Comparison of ENCODE assay signal across 16 cellular contexts in the genomic region with DNA sequence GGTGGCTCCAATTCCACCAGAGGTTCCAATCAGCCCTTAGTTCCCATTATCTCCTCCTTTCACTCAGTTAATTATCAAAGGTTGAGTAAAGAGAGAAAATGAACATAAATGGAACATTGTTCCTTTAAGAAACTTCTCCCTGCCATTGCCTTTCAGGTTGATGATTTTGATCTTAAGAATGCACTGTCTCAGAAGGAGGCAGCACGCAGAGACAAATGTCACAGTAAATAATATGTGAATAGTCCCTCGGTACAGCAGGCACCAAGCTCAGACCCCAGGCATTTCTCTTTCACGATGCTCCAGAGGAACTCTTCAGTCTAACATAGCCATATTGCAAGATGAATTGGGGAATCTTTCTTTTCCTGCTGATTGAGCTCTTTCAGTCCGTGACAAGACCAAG.
A peak's percentile ranks its signal among the peaks of the same experiment; 100 is the strongest.
DNase-seq lines count a peak whose midpoint lies in the region; ATAC-seq and TF ChIP-seq lines count a peak whose summit lies in the region.
"Had no signal": no experiment of that assay in that cellular context is flagged by ENCODE, and none has a peak within 500 bp of the region (broad histone marks: within the 10 kb centered on the region; RNA-seq: fewer than 3 reads in every experiment).

No MANE protein-coding gene starts in this region.

- H3K9me2 ChIP-seq in hepatocyte (replicated peaks; ENCODE audit: insufficient read depth), result no peaks in the 10 kb centered on the region

- H3K4me3 ChIP-seq in left ventricle myocardium inferior (no peak overlapping the region), hepatocyte (no peak overlapping the region), parathyroid adenoma (ENCODE audit: low read depth, low read length) (no peak overlapping the region)
- H3K4me3 ChIP-seq: BLaER1, HAP-1 had no signal

- H4K20me1 ChIP-seq in hepatocyte (ENCODE audit: insufficient read depth, poor library complexity, severe bottlenecking), result no peaks in the 10 kb centered on the region
- H4K20me1 ChIP-seq: BLaER1 had no signal

- H2AFZ ChIP-seq in hepatocyte (no peak overlapping the region), parathyroid adenoma (peak overlapping the region; percentile 18)

- no peaks in the 10 kb centered on the region for H3K4me1 ChIP-seq in left ventricle myocardium inferior
- H3K4me1 ChIP-seq in hepatocyte (ENCODE audit: insufficient read depth), result peaks cover 15% of the 10 kb centered on the region
- H3K4me1 ChIP-seq in parathyroid adenoma, result peaks cover 4% of the 10 kb centered on the region
- H3K4me1 ChIP-seq: BLaER1, HAP-1 had no signal

- H3K9me3 ChIP-seq in left ventricle myocardium inferior (replicated peaks), result no peaks in the 10 kb centered on the region
- no peaks in the 10 kb centered on the region for H3K9me3 ChIP-seq in hepatocyte (ENCODE audit: low read depth)
- H3K9me3 ChIP-seq in parathyroid adenoma (ENCODE audit: control insufficient read depth, low read length), result no peaks in the 10 kb centered on the region
- H3K9me3 ChIP-seq: BLaER1, HAP-1 had no signal

- intact Hi-C loops in left ventricle myocardium inferior (cut with micrococcal nuclease) (no loop called here), left ventricle myocardium superior (cut with micrococcal nuclease) (no loop called here)

- no peaks in the 10 kb centered on the region for H3K36me3 ChIP-seq in left ventricle myocardium inferior
- no peaks in the 10 kb centered on the region for H3K36me3 ChIP-seq in hepatocyte (replicated peaks; ENCODE audit: insufficient read depth, low read depth)
- no peaks in the 10 kb centered on the region for H3K36me3 ChIP-seq in parathyroid adenoma (ENCODE audit: control insufficient read depth, insufficient read depth, low read length)
- H3K36me3 ChIP-seq: BLaER1, HAP-1 had no signal

- H3K27me3 ChIP-seq in left ventricle myocardium inferior (ENCODE audit: low read depth), result no peaks in the 10 kb centered on the region
- no peaks in the 10 kb centered on the region for H3K27me3 ChIP-seq in hepatocyte
- no peaks in the 10 kb centered on the region for H3K27me3 ChIP-seq in parathyroid adenoma (ENCODE audit: control insufficient read depth, insufficient read depth, low read length)
- H3K27me3 ChIP-seq: BLaER1 had no signal

- H3K79me2 ChIP-seq in hepatocyte (no peaks in the 10 kb centered on the region), parathyroid adenoma (no peaks in the 10 kb centered on the region)

- no peak overlapping the region for H3K9ac ChIP-seq in parathyroid adenoma
- H3K9ac ChIP-seq: BLaER1 had no signal

- ATAC-seq in left ventricle myocardium superior (no peak), HG03439 (IDR thresholded peaks at IDR 0.05; ENCODE audit: unreplicated experiment) (no peak)

- peak overlapping the region; percentile 64 for H3K27ac ChIP-seq in left ventricle myocardium inferior (replicated peaks)
- peak overlapping the region; percentile 57 for H3K27ac ChIP-seq in hepatocyte
- H3K27ac ChIP-seq in parathyroid adenoma, result no peak overlapping the region
- H3K27ac ChIP-seq: BLaER1 had no signal

- DNase-seq in left ventricle myocardium inferior, result no peak
- no peak for DNase-seq in left ventricle myocardium superior
- DNase-seq in hepatocyte (ENCODE audit: low spot score), result no peak
- DNase-seq in COR-L47 (lab: John Stamatoyannopoulos, UW), result no peak
- no peak for DNase-seq in SIG-M5 treated with dmso at 0.1 percent for 504 hours (lab: John Stamatoyannopoulos, UW; ENCODE audit: unreplicated experiment)
- DNase-seq in NCI-H146 (lab: John Stamatoyannopoulos, UW), result no peak
- DNase-seq: 8988T; AML-193; Calu3; CD4-positive, CD25-positive, alpha-beta regulatory T cell; DMS 273 treated with DMSO at 0.1 percent for 48 hours; GOT3 had no signal

- TF ChIP-seq CTCF in left ventricle myocardium inferior (IDR thresholded peaks at IDR 0.05; ENCODE audit: borderline replicate concordance) (no peak), hepatocyte (IDR thresholded peaks at IDR 0.05; ENCODE audit: poor library complexity) (no peak), parathyroid adenoma (IDR thresholded peaks at IDR 0.05) (no peak)

- 41% methylated on average over 4 of the region's 4 CpGs for WGBS in hepatocyte (ENCODE audit: low lambda C conversion rate, missing lambda C conversion rate)

- no peak overlapping the region for H3K4me2 ChIP-seq in hepatocyte
- no peak overlapping the region for H3K4me2 ChIP-seq in parathyroid adenoma (ENCODE audit: low read length)
- H3K4me2 ChIP-seq: BLaER1 had no signal
